1 cellular context compared by ENCODE assay signal in genomic region chr16:67430504-67431076, GRCh38.
TF ChIP-seq lines count a peak whose summit lies in the region.

No MANE protein-coding gene starts in this region.

TF ChIP-seq in HepG2, 621 proteins besides CTCF, POLR2A, EP300 and RAD21 (continues in another document):
- TF ChIP-seq ZNF615 (CRISPR knock-in tag; IDR thresholded peaks at IDR 0.05; ENCODE audit: borderline replicate concordance): no peak
- TF ChIP-seq, protein P1, sequence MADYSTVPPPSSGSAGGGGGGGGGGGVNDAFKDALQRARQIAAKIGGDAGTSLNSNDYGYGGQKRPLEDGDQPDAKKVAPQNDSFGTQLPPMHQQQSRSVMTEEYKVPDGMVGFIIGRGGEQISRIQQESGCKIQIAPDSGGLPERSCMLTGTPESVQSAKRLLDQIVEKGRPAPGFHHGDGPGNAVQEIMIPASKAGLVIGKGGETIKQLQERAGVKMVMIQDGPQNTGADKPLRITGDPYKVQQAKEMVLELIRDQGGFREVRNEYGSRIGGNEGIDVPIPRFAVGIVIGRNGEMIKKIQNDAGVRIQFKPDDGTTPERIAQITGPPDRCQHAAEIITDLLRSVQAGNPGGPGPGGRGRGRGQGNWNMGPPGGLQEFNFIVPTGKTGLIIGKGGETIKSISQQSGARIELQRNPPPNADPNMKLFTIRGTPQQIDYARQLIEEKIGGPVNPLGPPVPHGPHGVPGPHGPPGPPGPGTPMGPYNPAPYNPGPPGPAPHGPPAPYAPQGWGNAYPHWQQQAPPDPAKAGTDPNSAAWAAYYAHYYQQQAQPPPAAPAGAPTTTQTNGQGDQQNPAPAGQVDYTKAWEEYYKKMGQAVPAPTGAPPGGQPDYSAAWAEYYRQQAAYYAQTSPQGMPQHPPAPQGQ (CRISPR knock-in tag; IDR thresholded peaks at IDR 0.05; ENCODE audit: borderline replicate concordance): no peak
- TF ChIP-seq NONO (IDR thresholded peaks at IDR 0.05): no peak
- TF ChIP-seq NONO (CRISPR knock-in tag; conservative IDR thresholded peaks at IDR 0.05): peak; percentile 55; the same call in 1 of the 2 replicates
- 0 out of 2 replicates have a peak, but pooled peaks have one; percentile 26 for TF ChIP-seq BCL6 (CRISPR knock-in tag; IDR thresholded peaks at IDR 0.05)
- TF ChIP-seq, protein P2, sequence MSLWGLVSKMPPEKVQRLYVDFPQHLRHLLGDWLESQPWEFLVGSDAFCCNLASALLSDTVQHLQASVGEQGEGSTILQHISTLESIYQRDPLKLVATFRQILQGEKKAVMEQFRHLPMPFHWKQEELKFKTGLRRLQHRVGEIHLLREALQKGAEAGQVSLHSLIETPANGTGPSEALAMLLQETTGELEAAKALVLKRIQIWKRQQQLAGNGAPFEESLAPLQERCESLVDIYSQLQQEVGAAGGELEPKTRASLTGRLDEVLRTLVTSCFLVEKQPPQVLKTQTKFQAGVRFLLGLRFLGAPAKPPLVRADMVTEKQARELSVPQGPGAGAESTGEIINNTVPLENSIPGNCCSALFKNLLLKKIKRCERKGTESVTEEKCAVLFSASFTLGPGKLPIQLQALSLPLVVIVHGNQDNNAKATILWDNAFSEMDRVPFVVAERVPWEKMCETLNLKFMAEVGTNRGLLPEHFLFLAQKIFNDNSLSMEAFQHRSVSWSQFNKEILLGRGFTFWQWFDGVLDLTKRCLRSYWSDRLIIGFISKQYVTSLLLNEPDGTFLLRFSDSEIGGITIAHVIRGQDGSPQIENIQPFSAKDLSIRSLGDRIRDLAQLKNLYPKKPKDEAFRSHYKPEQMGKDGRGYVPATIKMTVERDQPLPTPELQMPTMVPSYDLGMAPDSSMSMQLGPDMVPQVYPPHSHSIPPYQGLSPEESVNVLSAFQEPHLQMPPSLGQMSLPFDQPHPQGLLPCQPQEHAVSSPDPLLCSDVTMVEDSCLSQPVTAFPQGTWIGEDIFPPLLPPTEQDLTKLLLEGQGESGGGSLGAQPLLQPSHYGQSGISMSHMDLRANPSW (CRISPR knock-in tag; IDR thresholded peaks at IDR 0.05; ENCODE audit: borderline replicate concordance): no peak
- TF ChIP-seq TEAD2 (CRISPR knock-in tag; IDR thresholded peaks at IDR 0.05): no peak; the same call in 1 of the 2 replicates
- TF ChIP-seq ZNF230 (CRISPR knock-in tag; IDR thresholded peaks at IDR 0.05): peak; percentile 96
- peak; percentile 97 for TF ChIP-seq MYC (CRISPR knock-in tag; IDR thresholded peaks at IDR 0.05; ENCODE audit: borderline replicate concordance)
- 0 out of 2 replicates have a peak, but pooled peaks have one; percentile 54 for TF ChIP-seq ARID2 (CRISPR knock-in tag; IDR thresholded peaks at IDR 0.05; ENCODE audit: borderline replicate concordance)
- peak; percentile 61; the same call in 1 of the 2 replicates for TF ChIP-seq ZGPAT (CRISPR knock-in tag; IDR thresholded peaks at IDR 0.05)
- peak; percentile 83; the same call in 1 of the 2 replicates for TF ChIP-seq ZNF232 (CRISPR knock-in tag; IDR thresholded peaks at IDR 0.05; ENCODE audit: borderline replicate concordance)
- no peak for TF ChIP-seq CEBPZ (IDR thresholded peaks at IDR 0.05; ENCODE audit: low read length)
- TF ChIP-seq ETV5 (CRISPR knock-in tag; IDR thresholded peaks at IDR 0.05; ENCODE audit: borderline replicate concordance): 0 out of 2 replicates have a peak, but pooled peaks have one; percentile 13
- 0 out of 2 replicates have a peak, but pooled peaks have one; percentile 31 for TF ChIP-seq ZFAT (CRISPR knock-in tag; conservative IDR thresholded peaks at IDR 0.05)
- no peak for TF ChIP-seq ZNF841 (CRISPR knock-in tag; IDR thresholded peaks at IDR 0.05; ENCODE audit: borderline replicate concordance)
- no peak for TF ChIP-seq SIX4 (CRISPR knock-in tag; IDR thresholded peaks at IDR 0.05)
- no peak for TF ChIP-seq ZEB1 (IDR thresholded peaks at IDR 0.05; ENCODE audit: insufficient replicate concordance, low read depth)
- TF ChIP-seq MATR3 (CRISPR knock-in tag; IDR thresholded peaks at IDR 0.05): no peak
- TF ChIP-seq ZNF33B (CRISPR knock-in tag; IDR thresholded peaks at IDR 0.05): 0 out of 2 replicates have a peak, but pooled peaks have one; percentile 65
- TF ChIP-seq ZNF235 (CRISPR knock-in tag; IDR thresholded peaks at IDR 0.05; ENCODE audit: borderline replicate concordance): peak; percentile 85; the same call in 1 of the 2 replicates
- TF ChIP-seq NFE2L1 (CRISPR knock-in tag; IDR thresholded peaks at IDR 0.05; ENCODE audit: borderline replicate concordance): 0 out of 2 replicates have a peak, but pooled peaks have one; percentile 72
- no peak for TF ChIP-seq KMT2B (CRISPR knock-in tag; IDR thresholded peaks at IDR 0.05)
- TF ChIP-seq, protein P3, sequence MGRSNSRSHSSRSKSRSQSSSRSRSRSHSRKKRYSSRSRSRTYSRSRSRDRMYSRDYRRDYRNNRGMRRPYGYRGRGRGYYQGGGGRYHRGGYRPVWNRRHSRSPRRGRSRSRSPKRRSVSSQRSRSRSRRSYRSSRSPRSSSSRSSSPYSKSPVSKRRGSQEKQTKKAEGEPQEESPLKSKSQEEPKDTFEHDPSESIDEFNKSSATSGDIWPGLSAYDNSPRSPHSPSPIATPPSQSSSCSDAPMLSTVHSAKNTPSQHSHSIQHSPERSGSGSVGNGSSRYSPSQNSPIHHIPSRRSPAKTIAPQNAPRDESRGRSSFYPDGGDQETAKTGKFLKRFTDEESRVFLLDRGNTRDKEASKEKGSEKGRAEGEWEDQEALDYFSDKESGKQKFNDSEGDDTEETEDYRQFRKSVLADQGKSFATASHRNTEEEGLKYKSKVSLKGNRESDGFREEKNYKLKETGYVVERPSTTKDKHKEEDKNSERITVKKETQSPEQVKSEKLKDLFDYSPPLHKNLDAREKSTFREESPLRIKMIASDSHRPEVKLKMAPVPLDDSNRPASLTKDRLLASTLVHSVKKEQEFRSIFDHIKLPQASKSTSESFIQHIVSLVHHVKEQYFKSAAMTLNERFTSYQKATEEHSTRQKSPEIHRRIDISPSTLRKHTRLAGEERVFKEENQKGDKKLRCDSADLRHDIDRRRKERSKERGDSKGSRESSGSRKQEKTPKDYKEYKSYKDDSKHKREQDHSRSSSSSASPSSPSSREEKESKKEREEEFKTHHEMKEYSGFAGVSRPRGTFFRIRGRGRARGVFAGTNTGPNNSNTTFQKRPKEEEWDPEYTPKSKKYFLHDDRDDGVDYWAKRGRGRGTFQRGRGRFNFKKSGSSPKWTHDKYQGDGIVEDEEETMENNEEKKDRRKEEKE (IDR thresholded peaks at IDR 0.05): no peak
- peak; percentile 87 for TF ChIP-seq ZNF879 (CRISPR knock-in tag; IDR thresholded peaks at IDR 0.05)
- 0 out of 2 replicates have a peak, but pooled peaks have one; percentile 11 for TF ChIP-seq ZBTB7B (CRISPR knock-in tag; IDR thresholded peaks at IDR 0.05)
- TF ChIP-seq SAP130 (CRISPR knock-in tag; IDR thresholded peaks at IDR 0.05; ENCODE audit: low read depth): peak; percentile 73
- TF ChIP-seq, protein P4, sequence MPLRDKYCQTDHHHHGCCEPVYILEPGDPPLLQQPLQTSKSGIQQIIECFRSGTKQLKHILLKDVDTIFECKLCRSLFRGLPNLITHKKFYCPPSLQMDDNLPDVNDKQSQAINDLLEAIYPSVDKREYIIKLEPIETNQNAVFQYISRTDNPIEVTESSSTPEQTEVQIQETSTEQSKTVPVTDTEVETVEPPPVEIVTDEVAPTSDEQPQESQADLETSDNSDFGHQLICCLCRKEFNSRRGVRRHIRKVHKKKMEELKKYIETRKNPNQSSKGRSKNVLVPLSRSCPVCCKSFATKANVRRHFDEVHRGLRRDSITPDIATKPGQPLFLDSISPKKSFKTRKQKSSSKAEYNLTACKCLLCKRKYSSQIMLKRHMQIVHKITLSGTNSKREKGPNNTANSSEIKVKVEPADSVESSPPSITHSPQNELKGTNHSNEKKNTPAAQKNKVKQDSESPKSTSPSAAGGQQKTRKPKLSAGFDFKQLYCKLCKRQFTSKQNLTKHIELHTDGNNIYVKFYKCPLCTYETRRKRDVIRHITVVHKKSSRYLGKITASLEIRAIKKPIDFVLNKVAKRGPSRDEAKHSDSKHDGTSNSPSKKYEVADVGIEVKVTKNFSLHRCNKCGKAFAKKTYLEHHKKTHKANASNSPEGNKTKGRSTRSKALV (CRISPR knock-in tag; IDR thresholded peaks at IDR 0.05): peak; percentile 87; the same call in 1 of the 2 replicates
- TF ChIP-seq ARID5B (CRISPR knock-in tag; IDR thresholded peaks at IDR 0.05): no peak; the same call in 1 of the 2 replicates
- TF ChIP-seq ZNF567 (CRISPR knock-in tag; IDR thresholded peaks at IDR 0.05; ENCODE audit: borderline replicate concordance): peak; percentile 60; the same call in 1 of the 2 replicates
- no peak; the same call in 1 of the 2 replicates for TF ChIP-seq STAG1 (CRISPR knock-in tag; IDR thresholded peaks at IDR 0.05)
- TF ChIP-seq MAFG (CRISPR knock-in tag; IDR thresholded peaks at IDR 0.05): 0 out of 2 replicates have a peak, but pooled peaks have one; percentile 17
- TF ChIP-seq BHLHE40 (IDR thresholded peaks at IDR 0.05; ENCODE audit: low read length): peak; percentile 39; the same call in 1 of the 2 replicates
- TF ChIP-seq HOXD1 (CRISPR knock-in tag; IDR thresholded peaks at IDR 0.05): peak; percentile 67; the same call in 1 of the 2 replicates
